Comparison of ENCODE assay signal across 1 cellular context in the genomic region with DNA sequence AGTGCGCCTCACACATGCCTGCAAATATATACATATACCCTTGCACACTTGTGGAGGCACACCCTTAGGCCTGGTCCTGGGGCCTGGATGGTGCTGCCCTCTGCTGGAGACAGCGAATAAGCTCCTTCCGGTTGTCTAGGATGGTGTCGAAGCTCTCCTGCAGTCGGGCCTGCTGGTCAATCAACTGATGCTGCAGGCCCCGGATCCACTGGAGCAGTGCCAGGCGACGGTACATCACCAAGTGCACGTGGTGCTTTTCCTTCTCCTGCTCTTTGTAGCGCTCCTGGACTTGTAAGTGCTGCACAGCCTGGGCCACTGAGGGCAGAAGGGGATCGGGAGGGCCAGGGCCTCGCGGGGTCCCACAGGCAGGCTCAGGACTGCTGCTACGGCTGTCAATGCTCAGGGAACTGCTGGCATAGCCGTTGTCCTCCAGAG.
TF ChIP-seq lines count a peak whose summit lies in the region.

No MANE protein-coding gene starts in this region.

TF ChIP-seq in K562, 482 proteins besides CTCF, POLR2A, EP300 and RAD21 (continues in another document):
- TF ChIP-seq CCNT2 (IDR thresholded peaks at IDR 0.05; ENCODE audit: borderline replicate concordance, extremely low read depth, insufficient read length, low read depth, low read length) (no peak), U2AF2 (optimal IDR thresholded peaks at IDR 0.05; ENCODE audit: low read depth, low read length) (no peak), CBFA2T3 (IDR thresholded peaks at IDR 0.05) (no peak), MCM5 (IDR thresholded peaks at IDR 0.05; ENCODE audit: low read depth) (no peak), ZNF584 (CRISPR knock-in tag; IDR thresholded peaks at IDR 0.05; ENCODE audit: low read depth) (no peak), IRF2 (CRISPR knock-in tag; IDR thresholded peaks at IDR 0.05) (no peak), ZNF431 (CRISPR knock-in tag; IDR thresholded peaks at IDR 0.05) (no peak), ZFP1 (CRISPR knock-in tag; IDR thresholded peaks at IDR 0.05) (no peak), ZZZ3 (IDR thresholded peaks at IDR 0.05) (no peak), ZSCAN29 (IDR thresholded peaks at IDR 0.05) (no peak), ZNF124 (CRISPR knock-in tag; IDR thresholded peaks at IDR 0.05) (no peak), ZBTB17 (CRISPR knock-in tag; IDR thresholded peaks at IDR 0.05) (no peak), HMG20B (CRISPR knock-in tag; IDR thresholded peaks at IDR 0.05) (no peak), KLF6 (CRISPR knock-in tag; IDR thresholded peaks at IDR 0.05; ENCODE audit: borderline replicate concordance) (no peak), TGIF2 (CRISPR knock-in tag; IDR thresholded peaks at IDR 0.05) (no peak), ARID1B (IDR thresholded peaks at IDR 0.05) (no peak), MTA2 (IDR thresholded peaks at IDR 0.05; ENCODE audit: low read depth) (no peak), POLR2H (tag; IDR thresholded peaks at IDR 0.05; ENCODE audit: low read depth) (no peak), ZBED1 (IDR thresholded peaks at IDR 0.05) (no peak), BRCA1 (IDR thresholded peaks at IDR 0.05) (no peak), BRCA1 (CRISPR knock-in tag; IDR thresholded peaks at IDR 0.05) (no peak), HIVEP1 (CRISPR knock-in tag; IDR thresholded peaks at IDR 0.05) (no peak), HSF4 (CRISPR knock-in tag; IDR thresholded peaks at IDR 0.05; ENCODE audit: borderline replicate concordance) (no peak), ELF4 (CRISPR knock-in tag; IDR thresholded peaks at IDR 0.05) (no peak), GABPB1 (CRISPR knock-in tag; IDR thresholded peaks at IDR 0.05) (peak; percentile 93), SMAD4 (CRISPR knock-in tag; conservative IDR thresholded peaks at IDR 0.05) (peak; percentile 51; the same call in 1 of the 2 replicates), MEIS2 (IDR thresholded peaks at IDR 0.05; ENCODE audit: partially characterized antibody) (no peak), BDP1 (IDR thresholded peaks at IDR 0.05; ENCODE audit: insufficient read depth, insufficient read length) (no peak), HDAC8 (tag; IDR thresholded peaks at IDR 0.05) (no peak)
- TF ChIP-seq, protein P1, sequence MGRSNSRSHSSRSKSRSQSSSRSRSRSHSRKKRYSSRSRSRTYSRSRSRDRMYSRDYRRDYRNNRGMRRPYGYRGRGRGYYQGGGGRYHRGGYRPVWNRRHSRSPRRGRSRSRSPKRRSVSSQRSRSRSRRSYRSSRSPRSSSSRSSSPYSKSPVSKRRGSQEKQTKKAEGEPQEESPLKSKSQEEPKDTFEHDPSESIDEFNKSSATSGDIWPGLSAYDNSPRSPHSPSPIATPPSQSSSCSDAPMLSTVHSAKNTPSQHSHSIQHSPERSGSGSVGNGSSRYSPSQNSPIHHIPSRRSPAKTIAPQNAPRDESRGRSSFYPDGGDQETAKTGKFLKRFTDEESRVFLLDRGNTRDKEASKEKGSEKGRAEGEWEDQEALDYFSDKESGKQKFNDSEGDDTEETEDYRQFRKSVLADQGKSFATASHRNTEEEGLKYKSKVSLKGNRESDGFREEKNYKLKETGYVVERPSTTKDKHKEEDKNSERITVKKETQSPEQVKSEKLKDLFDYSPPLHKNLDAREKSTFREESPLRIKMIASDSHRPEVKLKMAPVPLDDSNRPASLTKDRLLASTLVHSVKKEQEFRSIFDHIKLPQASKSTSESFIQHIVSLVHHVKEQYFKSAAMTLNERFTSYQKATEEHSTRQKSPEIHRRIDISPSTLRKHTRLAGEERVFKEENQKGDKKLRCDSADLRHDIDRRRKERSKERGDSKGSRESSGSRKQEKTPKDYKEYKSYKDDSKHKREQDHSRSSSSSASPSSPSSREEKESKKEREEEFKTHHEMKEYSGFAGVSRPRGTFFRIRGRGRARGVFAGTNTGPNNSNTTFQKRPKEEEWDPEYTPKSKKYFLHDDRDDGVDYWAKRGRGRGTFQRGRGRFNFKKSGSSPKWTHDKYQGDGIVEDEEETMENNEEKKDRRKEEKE (IDR thresholded peaks at IDR 0.05; ENCODE audit: borderline replicate concordance in 1 of 2, control insufficient read depth in 1 of 2, low read depth in 2 of 2, low read length in 1 of 2) = no peak
- TF ChIP-seq, protein P2, sequence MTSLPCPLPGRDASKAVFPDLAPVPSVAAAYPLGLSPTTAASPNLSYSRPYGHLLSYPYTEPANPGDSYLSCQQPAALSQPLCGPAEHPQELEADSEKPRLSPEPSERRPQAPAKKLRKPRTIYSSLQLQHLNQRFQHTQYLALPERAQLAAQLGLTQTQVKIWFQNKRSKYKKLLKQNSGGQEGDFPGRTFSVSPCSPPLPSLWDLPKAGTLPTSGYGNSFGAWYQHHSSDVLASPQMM (CRISPR knock-in tag; IDR thresholded peaks at IDR 0.05) = no peak
- TF ChIP-seq, protein P3, sequence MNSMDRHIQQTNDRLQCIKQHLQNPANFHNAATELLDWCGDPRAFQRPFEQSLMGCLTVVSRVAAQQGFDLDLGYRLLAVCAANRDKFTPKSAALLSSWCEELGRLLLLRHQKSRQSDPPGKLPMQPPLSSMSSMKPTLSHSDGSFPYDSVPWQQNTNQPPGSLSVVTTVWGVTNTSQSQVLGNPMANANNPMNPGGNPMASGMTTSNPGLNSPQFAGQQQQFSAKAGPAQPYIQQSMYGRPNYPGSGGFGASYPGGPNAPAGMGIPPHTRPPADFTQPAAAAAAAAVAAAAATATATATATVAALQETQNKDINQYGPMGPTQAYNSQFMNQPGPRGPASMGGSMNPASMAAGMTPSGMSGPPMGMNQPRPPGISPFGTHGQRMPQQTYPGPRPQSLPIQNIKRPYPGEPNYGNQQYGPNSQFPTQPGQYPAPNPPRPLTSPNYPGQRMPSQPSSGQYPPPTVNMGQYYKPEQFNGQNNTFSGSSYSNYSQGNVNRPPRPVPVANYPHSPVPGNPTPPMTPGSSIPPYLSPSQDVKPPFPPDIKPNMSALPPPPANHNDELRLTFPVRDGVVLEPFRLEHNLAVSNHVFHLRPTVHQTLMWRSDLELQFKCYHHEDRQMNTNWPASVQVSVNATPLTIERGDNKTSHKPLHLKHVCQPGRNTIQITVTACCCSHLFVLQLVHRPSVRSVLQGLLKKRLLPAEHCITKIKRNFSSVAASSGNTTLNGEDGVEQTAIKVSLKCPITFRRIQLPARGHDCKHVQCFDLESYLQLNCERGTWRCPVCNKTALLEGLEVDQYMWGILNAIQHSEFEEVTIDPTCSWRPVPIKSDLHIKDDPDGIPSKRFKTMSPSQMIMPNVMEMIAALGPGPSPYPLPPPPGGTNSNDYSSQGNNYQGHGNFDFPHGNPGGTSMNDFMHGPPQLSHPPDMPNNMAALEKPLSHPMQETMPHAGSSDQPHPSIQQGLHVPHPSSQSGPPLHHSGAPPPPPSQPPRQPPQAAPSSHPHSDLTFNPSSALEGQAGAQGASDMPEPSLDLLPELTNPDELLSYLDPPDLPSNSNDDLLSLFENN (IDR thresholded peaks at IDR 0.05; ENCODE audit: low read depth in 2 of 2, low read length in 2 of 2) = 0 out of 4 replicates have a peak, but pooled peaks of 1 of the 2 experiments have one; percentile 38
- TF ChIP-seq, protein P4, sequence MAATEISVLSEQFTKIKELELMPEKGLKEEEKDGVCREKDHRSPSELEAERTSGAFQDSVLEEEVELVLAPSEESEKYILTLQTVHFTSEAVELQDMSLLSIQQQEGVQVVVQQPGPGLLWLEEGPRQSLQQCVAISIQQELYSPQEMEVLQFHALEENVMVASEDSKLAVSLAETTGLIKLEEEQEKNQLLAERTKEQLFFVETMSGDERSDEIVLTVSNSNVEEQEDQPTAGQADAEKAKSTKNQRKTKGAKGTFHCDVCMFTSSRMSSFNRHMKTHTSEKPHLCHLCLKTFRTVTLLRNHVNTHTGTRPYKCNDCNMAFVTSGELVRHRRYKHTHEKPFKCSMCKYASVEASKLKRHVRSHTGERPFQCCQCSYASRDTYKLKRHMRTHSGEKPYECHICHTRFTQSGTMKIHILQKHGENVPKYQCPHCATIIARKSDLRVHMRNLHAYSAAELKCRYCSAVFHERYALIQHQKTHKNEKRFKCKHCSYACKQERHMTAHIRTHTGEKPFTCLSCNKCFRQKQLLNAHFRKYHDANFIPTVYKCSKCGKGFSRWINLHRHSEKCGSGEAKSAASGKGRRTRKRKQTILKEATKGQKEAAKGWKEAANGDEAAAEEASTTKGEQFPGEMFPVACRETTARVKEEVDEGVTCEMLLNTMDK (IDR thresholded peaks at IDR 0.05; ENCODE audit: borderline replicate concordance, insufficient read depth, low read depth, low read length, poor library complexity, severe bottlenecking) = peak; percentile 86
- TF ChIP-seq, protein P5, sequence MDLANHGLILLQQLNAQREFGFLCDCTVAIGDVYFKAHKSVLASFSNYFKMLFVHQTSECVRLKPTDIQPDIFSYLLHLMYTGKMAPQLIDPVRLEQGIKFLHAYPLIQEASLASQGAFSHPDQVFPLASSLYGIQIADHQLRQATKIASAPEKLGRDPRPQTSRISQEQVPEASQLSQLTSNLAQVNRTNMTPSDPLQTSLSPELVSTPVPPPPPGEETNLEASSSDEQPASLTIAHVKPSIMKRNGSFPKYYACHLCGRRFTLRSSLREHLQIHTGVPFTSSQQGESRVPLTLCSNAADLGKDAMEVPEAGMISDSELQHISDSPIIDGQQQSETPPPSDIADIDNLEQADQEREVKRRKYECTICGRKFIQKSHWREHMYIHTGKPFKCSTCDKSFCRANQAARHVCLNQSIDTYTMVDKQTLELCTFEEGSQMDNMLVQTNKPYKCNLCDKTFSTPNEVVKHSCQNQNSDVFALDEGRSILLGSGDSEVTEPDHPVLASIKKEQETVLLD (IDR thresholded peaks at IDR 0.05) = no peak
- TF ChIP-seq, protein P6, sequence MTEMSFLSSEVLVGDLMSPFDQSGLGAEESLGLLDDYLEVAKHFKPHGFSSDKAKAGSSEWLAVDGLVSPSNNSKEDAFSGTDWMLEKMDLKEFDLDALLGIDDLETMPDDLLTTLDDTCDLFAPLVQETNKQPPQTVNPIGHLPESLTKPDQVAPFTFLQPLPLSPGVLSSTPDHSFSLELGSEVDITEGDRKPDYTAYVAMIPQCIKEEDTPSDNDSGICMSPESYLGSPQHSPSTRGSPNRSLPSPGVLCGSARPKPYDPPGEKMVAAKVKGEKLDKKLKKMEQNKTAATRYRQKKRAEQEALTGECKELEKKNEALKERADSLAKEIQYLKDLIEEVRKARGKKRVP (CRISPR knock-in tag; IDR thresholded peaks at IDR 0.05) = no peak
- TF ChIP-seq, protein P7, sequence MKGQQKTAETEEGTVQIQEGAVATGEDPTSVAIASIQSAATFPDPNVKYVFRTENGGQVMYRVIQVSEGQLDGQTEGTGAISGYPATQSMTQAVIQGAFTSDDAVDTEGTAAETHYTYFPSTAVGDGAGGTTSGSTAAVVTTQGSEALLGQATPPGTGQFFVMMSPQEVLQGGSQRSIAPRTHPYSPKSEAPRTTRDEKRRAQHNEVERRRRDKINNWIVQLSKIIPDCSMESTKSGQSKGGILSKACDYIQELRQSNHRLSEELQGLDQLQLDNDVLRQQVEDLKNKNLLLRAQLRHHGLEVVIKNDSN (CRISPR knock-in tag; IDR thresholded peaks at IDR 0.05) = no peak
- TF ChIP-seq, protein P8, sequence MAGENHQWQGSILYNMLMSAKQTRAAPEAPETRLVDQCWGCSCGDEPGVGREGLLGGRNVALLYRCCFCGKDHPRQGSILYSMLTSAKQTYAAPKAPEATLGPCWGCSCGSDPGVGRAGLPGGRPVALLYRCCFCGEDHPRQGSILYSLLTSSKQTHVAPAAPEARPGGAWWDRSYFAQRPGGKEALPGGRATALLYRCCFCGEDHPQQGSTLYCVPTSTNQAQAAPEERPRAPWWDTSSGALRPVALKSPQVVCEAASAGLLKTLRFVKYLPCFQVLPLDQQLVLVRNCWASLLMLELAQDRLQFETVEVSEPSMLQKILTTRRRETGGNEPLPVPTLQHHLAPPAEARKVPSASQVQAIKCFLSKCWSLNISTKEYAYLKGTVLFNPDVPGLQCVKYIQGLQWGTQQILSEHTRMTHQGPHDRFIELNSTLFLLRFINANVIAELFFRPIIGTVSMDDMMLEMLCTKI (IDR thresholded peaks at IDR 0.05; ENCODE audit: partially characterized antibody) = no peak
- TF ChIP-seq, protein P9, sequence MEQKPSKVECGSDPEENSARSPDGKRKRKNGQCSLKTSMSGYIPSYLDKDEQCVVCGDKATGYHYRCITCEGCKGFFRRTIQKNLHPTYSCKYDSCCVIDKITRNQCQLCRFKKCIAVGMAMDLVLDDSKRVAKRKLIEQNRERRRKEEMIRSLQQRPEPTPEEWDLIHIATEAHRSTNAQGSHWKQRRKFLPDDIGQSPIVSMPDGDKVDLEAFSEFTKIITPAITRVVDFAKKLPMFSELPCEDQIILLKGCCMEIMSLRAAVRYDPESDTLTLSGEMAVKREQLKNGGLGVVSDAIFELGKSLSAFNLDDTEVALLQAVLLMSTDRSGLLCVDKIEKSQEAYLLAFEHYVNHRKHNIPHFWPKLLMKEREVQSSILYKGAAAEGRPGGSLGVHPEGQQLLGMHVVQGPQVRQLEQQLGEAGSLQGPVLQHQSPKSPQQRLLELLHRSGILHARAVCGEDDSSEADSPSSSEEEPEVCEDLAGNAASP (IDR thresholded peaks at IDR 0.05) = no peak
- TF ChIP-seq, protein P10, sequence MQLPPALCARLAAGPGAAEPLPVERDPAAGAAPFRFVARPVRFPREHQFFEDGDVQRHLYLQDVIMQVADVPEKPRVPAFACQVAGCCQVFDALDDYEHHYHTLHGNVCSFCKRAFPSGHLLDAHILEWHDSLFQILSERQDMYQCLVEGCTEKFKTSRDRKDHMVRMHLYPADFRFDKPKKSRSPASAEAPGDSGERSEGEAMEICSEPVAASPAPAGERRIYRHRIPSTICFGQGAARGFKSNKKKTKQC (CRISPR knock-in tag; IDR thresholded peaks at IDR 0.05) = peak; percentile 16; the same call in 1 of the 2 replicates
- TF ChIP-seq, protein P11, sequence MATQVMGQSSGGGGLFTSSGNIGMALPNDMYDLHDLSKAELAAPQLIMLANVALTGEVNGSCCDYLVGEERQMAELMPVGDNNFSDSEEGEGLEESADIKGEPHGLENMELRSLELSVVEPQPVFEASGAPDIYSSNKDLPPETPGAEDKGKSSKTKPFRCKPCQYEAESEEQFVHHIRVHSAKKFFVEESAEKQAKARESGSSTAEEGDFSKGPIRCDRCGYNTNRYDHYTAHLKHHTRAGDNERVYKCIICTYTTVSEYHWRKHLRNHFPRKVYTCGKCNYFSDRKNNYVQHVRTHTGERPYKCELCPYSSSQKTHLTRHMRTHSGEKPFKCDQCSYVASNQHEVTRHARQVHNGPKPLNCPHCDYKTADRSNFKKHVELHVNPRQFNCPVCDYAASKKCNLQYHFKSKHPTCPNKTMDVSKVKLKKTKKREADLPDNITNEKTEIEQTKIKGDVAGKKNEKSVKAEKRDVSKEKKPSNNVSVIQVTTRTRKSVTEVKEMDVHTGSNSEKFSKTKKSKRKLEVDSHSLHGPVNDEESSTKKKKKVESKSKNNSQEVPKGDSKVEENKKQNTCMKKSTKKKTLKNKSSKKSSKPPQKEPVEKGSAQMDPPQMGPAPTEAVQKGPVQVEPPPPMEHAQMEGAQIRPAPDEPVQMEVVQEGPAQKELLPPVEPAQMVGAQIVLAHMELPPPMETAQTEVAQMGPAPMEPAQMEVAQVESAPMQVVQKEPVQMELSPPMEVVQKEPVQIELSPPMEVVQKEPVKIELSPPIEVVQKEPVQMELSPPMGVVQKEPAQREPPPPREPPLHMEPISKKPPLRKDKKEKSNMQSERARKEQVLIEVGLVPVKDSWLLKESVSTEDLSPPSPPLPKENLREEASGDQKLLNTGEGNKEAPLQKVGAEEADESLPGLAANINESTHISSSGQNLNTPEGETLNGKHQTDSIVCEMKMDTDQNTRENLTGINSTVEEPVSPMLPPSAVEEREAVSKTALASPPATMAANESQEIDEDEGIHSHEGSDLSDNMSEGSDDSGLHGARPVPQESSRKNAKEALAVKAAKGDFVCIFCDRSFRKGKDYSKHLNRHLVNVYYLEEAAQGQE (CRISPR knock-in tag; IDR thresholded peaks at IDR 0.05; ENCODE audit: low read depth) = no peak
